ENCODE assay signal across 8 cellular contexts in genomic region chr17:37488009-37488604, GRCh38. TPM values are rescaled to one million over a fixed set of nuclear protein-coding genes. Genes with fewer than 3 reads are reported as not detected.
DNase-seq lines count a peak whose midpoint lies in the region; ATAC-seq and TF ChIP-seq lines count a peak whose summit lies in the region.

No MANE protein-coding gene starts in this region.

- ATAC-seq in HG03378 (IDR thresholded peaks at IDR 0.05; ENCODE audit: unreplicated experiment): no peak

- WGBS in HUES64: 59% methylated on average over 7 of the region's 7 CpGs

- H3K9me3 ChIP-seq in HUES64 (ENCODE audit: insufficient read depth, low read depth, low read length) (no peaks in the 10 kb centered on the region), Peyer's patch (no peaks in the 10 kb centered on the region), subcutaneous abdominal adipose tissue (ENCODE audit: control insufficient read depth in 5 of 5, low read length in 5 of 5) (no peaks in the 10 kb centered on the region)

- H3K4me3 ChIP-seq in HUES64 (ENCODE audit: low read length): peak overlapping the region; percentile 65
- peak overlapping the region in 2 of 4 donors; percentile 69 to 93 for H3K4me3 ChIP-seq in Peyer's patch
- peak overlapping the region in 4 of 5 donors; percentile 77 to 90 (median 85) for H3K4me3 ChIP-seq in subcutaneous abdominal adipose tissue (ENCODE audit: low read depth in 1 of 5, low read length in 5 of 5)

- TF ChIP-seq POLR2A in Peyer's patch (IDR thresholded peaks at IDR 0.05): no peak

- peaks cover 6% of the 10 kb centered on the region for H3K27me3 ChIP-seq in HUES64 (ENCODE audit: insufficient read depth, low read length)
- no peaks in the 10 kb centered on the region for H3K27me3 ChIP-seq in Peyer's patch
- H3K27me3 ChIP-seq in layer of hippocampus (ENCODE audit: control insufficient read depth, insufficient read depth, low read length): no peaks in the 10 kb centered on the region
- H3K27me3 ChIP-seq in subcutaneous abdominal adipose tissue (ENCODE audit: control insufficient read depth in 5 of 5, insufficient read depth in 4 of 5, low read length in 5 of 5): no peaks in the 10 kb centered on the region

- intact Hi-C loops in head of caudate nucleus (cut with DNase I): no loop called here

- H3K4me1 ChIP-seq in HUES64 (ENCODE audit: insufficient read depth, low read length) (peaks cover 40% of the 10 kb centered on the region), Peyer's patch (peaks cover 0 to 23% (median 0%) of the 10 kb centered on the region in 4 donors), subcutaneous abdominal adipose tissue (ENCODE audit: control insufficient read depth in 5 of 5, insufficient read depth in 5 of 5, low read length in 5 of 5) (peaks cover 6 to 62% (median 54%) of the 10 kb centered on the region in 5 donors)

- H3K27ac ChIP-seq in HUES64 (ENCODE audit: low read depth, low read length) (no peak overlapping the region; the same call in 1 of the 2 replicates), Peyer's patch (peak overlapping the region in 3 of 4 donors; percentile 26 to 90 (median 86)), layer of hippocampus (ENCODE audit: low read depth, low read length) (peak overlapping the region; percentile 71), subcutaneous abdominal adipose tissue (ENCODE audit: low read depth, low read length) (peak overlapping the region; percentile 91)

- H3K36me3 ChIP-seq in HUES64 (ENCODE audit: insufficient read depth, low read length) (no peaks in the 10 kb centered on the region), Peyer's patch (no peaks in the 10 kb centered on the region), subcutaneous abdominal adipose tissue (ENCODE audit: control insufficient read depth in 5 of 5, insufficient read depth in 5 of 5, low read length in 5 of 5) (no peaks in the 10 kb centered on the region)

- peak overlapping the region; percentile 67; the same call in 1 of the 2 replicates for H3K9ac ChIP-seq in HUES64 (ENCODE audit: low read depth, low read length)
- H3K9ac ChIP-seq in subcutaneous abdominal adipose tissue (ENCODE audit: low read length in 5 of 5): peak overlapping the region in 2 of 5 donors; percentile 86 to 89

- TF ChIP-seq CTCF in Peyer's patch (IDR thresholded peaks at IDR 0.05): no peak

- peak; percentile 25 for DNase-seq in COLO668 (lab: John Stamatoyannopoulos, UW; ENCODE audit: unreplicated experiment)
- no peak for DNase-seq in Peyer's patch
- DNase-seq in cerebellum (ENCODE audit: low spot score): peak; percentile 33
- no peak for DNase-seq in head of caudate nucleus

RNA-seq across cellular contexts. Expression of gene DUSP14, which starts 1.6 kb away (rescaled TPM):
- 16.7 TPM for polyA plus RNA-seq in HUES64 (2013, experiment 1 of 2)
- polyA plus RNA-seq in HUES64 (2013, experiment 2 of 2): 18.6 TPM
- total RNA-seq in Peyer's patch (1 to 10 TPM; 2.2 to 2.7 (median 2.6) TPM), cerebellum (11.2 TPM)

Comparison
In these comparisons a context has a peak if more than half of its experiments do, and no peak if none do; other contexts are left out.
1. DNase-seq: peak in COLO668 (single experiment) and cerebellum (single experiment); none in Peyer's patch (0 of 3) and head of caudate nucleus (0 of 42).